ENCODE assay signal across 34 cellular contexts in genomic region chr10:90557385-90557784, GRCh38.
"Had no signal": no experiment of that assay in that cellular context is flagged by ENCODE, and none has a peak within 500 bp of the region (broad histone marks: within the 10 kb centered on the region; RNA-seq: fewer than 3 reads in every experiment).

No MANE protein-coding gene starts in this region.

- H3K4me3 ChIP-seq: adrenal gland, ascending aorta, body of pancreas, breast epithelium, cardiac muscle cell had no signal

- H3K27me3 ChIP-seq: adrenal gland, ascending aorta, brain microvascular endothelial cell, breast epithelium, cardiac muscle cell had no signal

- DNase-seq: activated effector memory CD4-positive, alpha-beta T cell treated with anti-CD3 and anti-CD28 coated beads, Interleukin-2, amount 50 U/mL, for 16 hours; activated effector memory CD4-positive, alpha-beta T cell treated with Interleukin-2 at 50 U/mL for 16 hours; activated gamma-delta T cell; activated gamma-delta T cell treated with Interleukin-2 at 50 U/mL for 16 hours; activated naive CD4-positive, alpha-beta T cell; activated naive CD4-positive, alpha-beta T cell treated with anti-CD3 and anti-CD28 coated beads for 36 hours; activated naive CD4-positive, alpha-beta T cell treated with anti-CD3 and anti-CD28 coated beads, Interleukin-2, amount 10 ng/mL, durations not matched to agents 7 days and 5 days; activated naive CD4-positive, alpha-beta T cell treated with anti-CD3 and anti-CD28 coated beads, Interleukin-2, amount 50 U/mL, for 16 hours; activated naive CD4-positive, alpha-beta T cell treated with Interleukin-2 at 50 U/mL for 16 hours; activated naive CD8-positive, alpha-beta T cell treated with anti-CD3 and anti-CD28 coated beads for 36 hours; activated naive CD8-positive, alpha-beta T cell treated with anti-CD3 and anti-CD28 coated beads, Interleukin-2, amount 10 ng/mL, durations not matched to agents 7 days and 5 days; activated naive CD8-positive, alpha-beta T cell treated with anti-CD3 and anti-CD28 coated beads, Interleukin-2, amount 50 U/mL, for 24 hours; activated T-cell treated with anti-CD3 and anti-CD28 coated beads, Interleukin-2, amount 50 U/mL, for 1 hour; activated T-cell treated with anti-CD3 and anti-CD28 coated beads, Interleukin-2, amount 50 U/mL, for 24 hours; activated T-cell treated with anti-CD3 and anti-CD28 coated beads, Interleukin-2, amount 50 U/mL, for 4 hours; activated T-cell treated with anti-CD3 and anti-CD28 coated beads, Interleukin-2, amount 50 U/mL, for 48 hours; activated T-cell treated with anti-CD3 and anti-CD28 coated beads, Interleukin-2, amount 50 U/mL, for 72 hours; adrenal gland; amniotic stem cell; amygdala; anterior cingulate cortex; aorta; body of pancreas; brain microvascular endothelial cell; caudate nucleus; central memory CD4-positive, alpha-beta T cell; cerebellar nuclear complex had no signal

- H3K27ac ChIP-seq: adrenal gland, ascending aorta, body of pancreas, brain microvascular endothelial cell, breast epithelium, cardiac muscle cell had no signal

- FAIRE-seq: astrocyte, bronchial epithelial cell had no signal

- ATAC-seq: activated naive CD4-positive, alpha-beta T cell treated with anti-CD3 and anti-CD28 coated beads, Interleukin-2, amount 50 U/mL, for 72 hours; activated naive CD8-positive, alpha-beta T cell treated with anti-CD3 and anti-CD28 coated beads, Interleukin-2, amount 50 U/mL, for 24 hours; activated T-cell treated with anti-CD3 and anti-CD28 coated beads, Interleukin-2, amount 50 U/mL, for 4 hours; activated T-cell treated with anti-CD3 and anti-CD28 coated beads, Interleukin-2, amount 50 U/mL, for 72 hours; activated T-helper 17 cell treated with anti-CD3 and anti-CD28 coated beads, Interleukin-2, amount 50 U/mL, for 72 hours; body of pancreas had no signal

- H3K36me3 ChIP-seq: adrenal gland, ascending aorta, brain microvascular endothelial cell, breast epithelium, cardiac muscle cell had no signal

- H3K9me3 ChIP-seq: body of pancreas had no signal

- H3K4me1 ChIP-seq: adrenal gland, ascending aorta, body of pancreas, breast epithelium had no signal
